ENCODE assay signal across 17 cellular contexts in the genomic region with DNA sequence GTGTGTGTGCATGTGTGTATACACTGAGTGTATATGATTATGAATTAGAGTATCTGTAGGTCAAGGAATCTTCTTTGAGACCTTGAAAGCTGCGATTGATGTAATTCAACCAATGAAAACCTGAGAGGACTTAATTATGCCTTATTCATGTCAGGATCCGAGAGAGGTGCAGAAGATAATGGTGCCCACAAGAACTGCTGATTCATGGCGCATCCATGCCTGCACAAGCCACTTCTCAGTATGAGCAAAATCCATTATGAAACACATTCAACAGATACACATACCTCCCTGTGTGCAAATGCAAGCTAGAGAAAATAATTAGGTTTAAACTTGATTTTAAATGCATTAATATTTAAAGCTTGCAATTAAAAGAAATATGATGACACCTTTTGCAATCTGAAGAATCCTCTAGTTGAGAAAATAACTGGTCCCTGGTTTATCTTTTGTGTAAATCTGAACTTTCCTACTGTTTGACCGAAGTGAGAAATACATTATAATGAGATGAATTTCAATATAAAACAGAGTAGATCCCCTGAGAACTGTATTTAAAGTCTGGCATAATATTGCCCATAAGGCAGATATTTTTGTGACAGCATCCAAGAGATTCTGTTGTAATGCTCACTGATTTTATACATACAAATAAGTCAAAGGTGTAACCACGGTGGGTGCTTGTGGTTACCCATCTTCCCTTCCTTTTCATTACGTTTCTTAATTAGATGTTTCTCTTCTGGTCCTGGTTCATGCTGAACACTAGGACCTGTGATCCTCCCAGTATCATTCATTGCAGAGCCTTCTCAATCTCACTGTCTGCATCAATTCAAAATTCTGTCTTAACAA. TPM values are rescaled to one million over a fixed set of nuclear protein-coding genes. Genes with fewer than 3 reads are reported as not detected.
"Had no signal": no experiment of that assay in that cellular context is flagged by ENCODE, and none has a peak within 500 bp of the region (broad histone marks: within the 10 kb centered on the region; RNA-seq: fewer than 3 reads in every experiment).

No MANE protein-coding gene starts in this region.

- H3K9me3 Mint-ChIP-seq: activated T-helper 2 cell treated with anti-CD3 and anti-CD28 coated beads, Interferon-gamma antibody, Interleukin-2, Interleukin-4, amounts not matched to agents 10 μg/mL and 5 μg/mL and 100 μg/mL, durations not matched to agents 14 hours and 24 hours and 36 hours; nephron; T-helper 1 cell treated with Interleukin-12 subunit alpha and Interleukin-12 subunit beta and Interleukin-4 antibody, amounts not matched to agents 30 μg/mL and 1 μg/mL, for 36 hours had no signal

- H3K36me3 Mint-ChIP-seq: activated naive CD8-positive, alpha-beta T cell; WTC11 had no signal

- H3K27ac Mint-ChIP-seq: activated naive CD8-positive, alpha-beta T cell; activated T-helper 2 cell treated with anti-CD3 and anti-CD28 coated beads, Interferon-gamma antibody, Interleukin-2, Interleukin-4, amounts not matched to agents 10 μg/mL and 5 μg/mL and 100 μg/mL, durations not matched to agents 14 hours and 24 hours and 36 hours; T-helper 1 cell treated with Interleukin-12 subunit alpha and Interleukin-12 subunit beta and Interleukin-4 antibody, amounts not matched to agents 30 μg/mL and 1 μg/mL, for 36 hours; WTC11 had no signal

- H3K4me3 Mint-ChIP-seq: activated naive CD8-positive, alpha-beta T cell; nephron; T-helper 1 cell treated with Interleukin-12 subunit alpha and Interleukin-12 subunit beta and Interleukin-4 antibody, amounts not matched to agents 30 μg/mL and 1 μg/mL, for 36 hours; WTC11 had no signal

- H3K27me3 Mint-ChIP-seq: activated naive CD8-positive, alpha-beta T cell had no signal

- ATAC-seq: left ventricle myocardium superior, WTC11 had no signal

- DNase-seq: activated CD4-positive, alpha-beta T cell treated with anti-CD3 and anti-CD28 coated beads for 48 hours; activated T-cell treated with anti-CD3 and anti-CD28 coated beads, Interleukin-2, amount 50 U/mL, for 1 hour; anterior cingulate cortex; effector CD8-positive, alpha-beta T cell; foreskin fibroblast; kidney glomerular epithelial cell; left ventricle myocardium superior; mesendoderm; occipital lobe; stimulated activated naive CD4-positive, alpha-beta T cell treated with Interleukin-2 at 50 U/mL for 16 hours; trophoblast cell had no signal

RNA-seq across cellular contexts. Expression of gene LY86, which starts 45.6 kb away (rescaled TPM):
- polyA plus RNA-seq: endothelial cell of umbilical vein had no signal
